Comparison of ENCODE assay signal across 25 cellular contexts in genomic region chr6:100317031-100317430, GRCh38.
"Had no signal": no experiment of that assay in that cellular context is flagged by ENCODE, and none has a peak within 500 bp of the region (broad histone marks: within the 10 kb centered on the region; RNA-seq: fewer than 3 reads in every experiment).

No MANE protein-coding gene starts in this region.

- DNase-seq: naive thymus-derived CD8-positive, alpha-beta T cell; nephron progenitor cell; nucleus accumbens; ovary; posterior cingulate gyrus; psoas muscle; right cardiac atrium; right lobe of liver; sigmoid colon; small intestine; stimulated activated CD4-positive, alpha-beta T cell treated with anti-CD3 and anti-CD28 coated beads, Interleukin-15, amount 100 ng/mL, for 24 hours; stimulated activated CD4-positive, alpha-beta T cell treated with anti-CD3 and anti-CD28 coated beads, Interleukin-2, amount 100 ng/mL, for 24 hours; stimulated activated CD4-positive, alpha-beta T cell treated with anti-CD3 and anti-CD28 coated beads, Interleukin-2, amount 100 ng/mL, for 48 hours; stimulated activated CD4-positive, alpha-beta T cell treated with anti-CD3 and anti-CD28 coated beads, Interleukin-4, amount 100 ng/mL, for 24 hours; stimulated activated naive B cell treated with anti-CD40 and anti-IgM and Interleukin-4, amounts not matched to agents 10 μg/mL and 1 μg/mL and 100 μg/mL, for 72 hours; stimulated activated naive CD4-positive, alpha-beta T cell treated with Interleukin-2 at 50 U/mL for 16 hours; stomach; thyroid gland; trophoblast cell; upper lobe of left lung had no signal

- H3K4me1 Mint-ChIP-seq: naive thymus-derived CD8-positive, alpha-beta T cell; nephron progenitor cell; stimulated activated effector memory CD8-positive, alpha-beta T cell treated with anti-CD3 and anti-CD28 coated beads, Interleukin-12 subunit alpha, Interleukin-12 subunit beta, amount 100 ng/mL, for 72 hours; stimulated activated naive B cell treated with anti-CD40 and anti-IgM and Interleukin-4, amounts not matched to agents 10 μg/mL and 1 μg/mL and 100 μg/mL, for 72 hours had no signal

- ATAC-seq: naive thymus-derived CD8-positive, alpha-beta T cell; natural killer cell treated with Interleukin-12 subunit alpha and Interleukin-12 subunit beta and Interleukin-15 and Interleukin-18, amount 100 ng/mL, for 72 hours; psoas muscle; right cardiac atrium; right lobe of liver; stimulated activated effector memory CD8-positive, alpha-beta T cell treated with anti-CD3 and anti-CD28 coated beads, Interleukin-12 subunit alpha, Interleukin-12 subunit beta, amount 100 ng/mL, for 72 hours; stimulated activated naive B cell treated with anti-CD40 and anti-IgM and Interleukin-4, amounts not matched to agents 10 μg/mL and 1 μg/mL and 100 μg/mL, for 72 hours had no signal

- H3K27ac Mint-ChIP-seq: naive thymus-derived CD8-positive, alpha-beta T cell; natural killer cell treated with Interleukin-12 subunit alpha and Interleukin-12 subunit beta and Interleukin-15 and Interleukin-18, amount 100 ng/mL, for 72 hours; nephron progenitor cell; progenitor cell of endocrine pancreas; stimulated activated effector memory CD8-positive, alpha-beta T cell treated with anti-CD3 and anti-CD28 coated beads, Interleukin-12 subunit alpha, Interleukin-12 subunit beta, amount 100 ng/mL, for 72 hours; stimulated activated naive B cell treated with anti-CD40 and anti-IgM and Interleukin-4, amounts not matched to agents 10 μg/mL and 1 μg/mL and 100 μg/mL, for 72 hours; stimulated activated naive CD8-positive, alpha-beta T cell treated with anti-CD3 and anti-CD28 coated beads, Interleukin-15, Interleukin-2, amounts not matched to agents 100 ng/mL and 50 ng/mL, for 24 hours had no signal

- H3K36me3 Mint-ChIP-seq: naive thymus-derived CD8-positive, alpha-beta T cell; natural killer cell treated with Interleukin-12 subunit alpha and Interleukin-12 subunit beta and Interleukin-15 and Interleukin-18, amount 100 ng/mL, for 72 hours; stimulated activated effector memory CD8-positive, alpha-beta T cell treated with anti-CD3 and anti-CD28 coated beads, Interleukin-12 subunit alpha, Interleukin-12 subunit beta, amount 100 ng/mL, for 72 hours; stimulated activated naive B cell treated with anti-CD40 and anti-IgM and Interleukin-4, amounts not matched to agents 10 μg/mL and 1 μg/mL and 100 μg/mL, for 72 hours had no signal

- H3K4me3 Mint-ChIP-seq: naive thymus-derived CD8-positive, alpha-beta T cell; natural killer cell treated with Interleukin-12 subunit alpha and Interleukin-12 subunit beta and Interleukin-15 and Interleukin-18, amount 100 ng/mL, for 72 hours; nephron progenitor cell; neural crest cell; stimulated activated effector memory CD8-positive, alpha-beta T cell treated with anti-CD3 and anti-CD28 coated beads, Interleukin-12 subunit alpha, Interleukin-12 subunit beta, amount 100 ng/mL, for 72 hours; stimulated activated naive B cell treated with anti-CD40 and anti-IgM and Interleukin-4, amounts not matched to agents 10 μg/mL and 1 μg/mL and 100 μg/mL, for 72 hours; stimulated activated naive CD8-positive, alpha-beta T cell treated with anti-CD3 and anti-CD28 coated beads, Interleukin-15, Interleukin-2, amounts not matched to agents 100 ng/mL and 50 ng/mL, for 24 hours had no signal

- H3K27me3 Mint-ChIP-seq: progenitor cell of endocrine pancreas; stimulated activated naive CD8-positive, alpha-beta T cell treated with anti-CD3 and anti-CD28 coated beads, Interleukin-15, Interleukin-2, amounts not matched to agents 100 ng/mL and 50 ng/mL, for 24 hours had no signal
